11 cellular contexts compared by ENCODE assay signal in genomic region chr14:64973026-64973442, GRCh38. TPM values are rescaled to one million over a fixed set of nuclear protein-coding genes. Genes with fewer than 3 reads are reported as not detected.
DNase-seq lines count a peak whose midpoint lies in the region; TF ChIP-seq lines count a peak whose summit lies in the region.
"Had no signal": no experiment of that assay in that cellular context is flagged by ENCODE, and none has a peak within 500 bp of the region (broad histone marks: within the 10 kb centered on the region; RNA-seq: fewer than 3 reads in every experiment).

No MANE protein-coding gene starts in this region.

- no peak overlapping the region for H3K4me3 ChIP-seq in breast epithelium
- peak overlapping the region in 2 of 4 donors; percentile 79 for H3K4me3 ChIP-seq in transverse colon

- POLR2A ChIA-PET in MCF 10A (lab: Yijun Ruan, JAX), result interaction anchor here (0.6 kb wide), 1 partner anchor 465 kb away, joined by 3 read pairs; no protein-coding TSS in a partner anchor
- POLR2A ChIA-PET in activated CD4-positive, alpha-beta memory T cell treated with anti-CD3 and anti-CD28 coated beads, Interleukin-2, amount 10 ng/mL, durations not matched to agents 7 days and 5 days (lab: Charles Lee), result no interaction called here

- H3K4me1 Mint-ChIP-seq in MCF 10A (ENCODE audit: insufficient read depth, unreplicated experiment) (no peaks in the 10 kb centered on the region), immature natural killer cell (peaks cover 9 to 12% of the 10 kb centered on the region in 2 donors)
- H3K4me1 Mint-ChIP-seq in activated CD4-positive, alpha-beta memory T cell treated with anti-CD3 and anti-CD28 coated beads, Interleukin-2, amount 10 ng/mL, durations not matched to agents 7 days and 5 days, result peaks cover 7% of the 10 kb centered on the region

- H3K27me3 Mint-ChIP-seq in MCF 10A (ENCODE audit: insufficient read depth, unreplicated experiment) (peaks cover 13% of the 10 kb centered on the region), immature natural killer cell (ENCODE audit: low read depth in 3 of 3) (peaks cover 2 to 14% (median 4%) of the 10 kb centered on the region in 3 donors)
- peaks cover 16% of the 10 kb centered on the region for H3K27me3 Mint-ChIP-seq in activated CD4-positive, alpha-beta memory T cell treated with anti-CD3 and anti-CD28 coated beads, Interleukin-2, amount 10 ng/mL, durations not matched to agents 7 days and 5 days

- H3K36me3 Mint-ChIP-seq in MCF 10A (ENCODE audit: insufficient read depth, unreplicated experiment) (no peaks in the 10 kb centered on the region), immature natural killer cell (no peaks in the 10 kb centered on the region)
- H3K36me3 Mint-ChIP-seq in activated CD4-positive, alpha-beta memory T cell treated with anti-CD3 and anti-CD28 coated beads, Interleukin-2, amount 10 ng/mL, durations not matched to agents 7 days and 5 days (ENCODE audit: low read depth), result no peaks in the 10 kb centered on the region

- intact Hi-C loops in MCF 10A (cut with micrococcal nuclease), result no loop called here
- intact Hi-C loops in breast epithelium (cut with DNase I; ENCODE audit: low total_unique reads), result no loop called here
- intact Hi-C loops in transverse colon (cut with DNase I; ENCODE audit: low total_unique reads), result no loop called here

- WGBS in transverse colon (ENCODE audit: low coverage in 1 of 2), 2 donors, result 57 to 61% methylated on average over 5 to 8 of the region's 8 CpGs

- H3K9me3 Mint-ChIP-seq in MCF 10A (ENCODE audit: unreplicated experiment), result no peaks in the 10 kb centered on the region
- no peaks in the 10 kb centered on the region for H3K9me3 Mint-ChIP-seq in activated CD4-positive, alpha-beta memory T cell treated with anti-CD3 and anti-CD28 coated beads, Interleukin-2, amount 10 ng/mL, durations not matched to agents 7 days and 5 days
- H3K9me3 Mint-ChIP-seq in immature natural killer cell, result no peaks in the 10 kb centered on the region

- H3K36me3 ChIP-seq in breast epithelium (no peaks in the 10 kb centered on the region), transverse colon (no peaks in the 10 kb centered on the region)
- H3K36me3 ChIP-seq: prostate gland had no signal

- H3K27ac Mint-ChIP-seq in MCF 10A (ENCODE audit: low read depth, unreplicated experiment) (no peak overlapping the region), immature natural killer cell (peak overlapping the region in 1 of 6 donors; percentile 45)
- no peak overlapping the region for H3K27ac Mint-ChIP-seq in activated CD4-positive, alpha-beta memory T cell treated with anti-CD3 and anti-CD28 coated beads, Interleukin-2, amount 10 ng/mL, durations not matched to agents 7 days and 5 days

- H3K4me1 ChIP-seq in breast epithelium (peaks cover 0 to 13% of the 10 kb centered on the region in 2 donors), transverse colon (peaks cover 0 to 31% (median 21%) of the 10 kb centered on the region in 4 donors)
- H3K4me1 ChIP-seq: prostate gland had no signal

- H3K27me3 ChIP-seq in breast epithelium (no peaks in the 10 kb centered on the region), transverse colon (no peaks in the 10 kb centered on the region)

- CTCF ChIA-PET in MCF 10A (lab: Yijun Ruan, JAX), result interaction anchor here (1.0 to 1.1 kb wide), 2 partner anchors 10 to 12 kb away, joined by 3 read pairs; no protein-coding TSS in a partner anchor
- CTCF ChIA-PET in activated CD4-positive, alpha-beta memory T cell treated with anti-CD3 and anti-CD28 coated beads, Interleukin-2, amount 10 ng/mL, durations not matched to agents 7 days and 5 days (lab: Charles Lee), result interaction anchor here (0.7 to 1.0 kb wide), 2 partner anchors 10 to 1002 kb away, joined by 3 read pairs; no protein-coding TSS in a partner anchor

- H3K9me3 ChIP-seq in breast epithelium (no peaks in the 10 kb centered on the region), transverse colon (no peaks in the 10 kb centered on the region)
- H3K9me3 ChIP-seq: prostate gland had no signal

- peak overlapping the region; percentile 69 for H3K4me3 Mint-ChIP-seq in MCF 10A (ENCODE audit: unreplicated experiment)
- peak overlapping the region; percentile 78 for H3K4me3 Mint-ChIP-seq in activated CD4-positive, alpha-beta memory T cell treated with anti-CD3 and anti-CD28 coated beads, Interleukin-2, amount 10 ng/mL, durations not matched to agents 7 days and 5 days
- peak overlapping the region; percentile 79 to 86 (median 83) for H3K4me3 Mint-ChIP-seq in immature natural killer cell

- TF ChIP-seq CTCF in MCF 10A (IDR thresholded peaks at IDR 0.05; ENCODE audit: unreplicated experiment), result no peak
- TF ChIP-seq CTCF in breast epithelium (IDR thresholded peaks at IDR 0.05), result no peak
- TF ChIP-seq CTCF in transverse colon (IDR thresholded peaks at IDR 0.05), result no peak

- no peak for TF ChIP-seq POLR2A in breast epithelium (IDR thresholded peaks at IDR 0.05)
- TF ChIP-seq POLR2A in transverse colon (IDR thresholded peaks at IDR 0.05), result no peak

- in situ Hi-C loops in transverse colon (cut with MboI; ENCODE audit: low pct_ligation_motif_present in 1 of 4, low pct_unique_long_range_greater_than_20kb in 1 of 4, low sequenced_read_pairs in 3 of 4), result no loop called here

- no peak overlapping the region for H3K27ac ChIP-seq in breast epithelium
- H3K27ac ChIP-seq in transverse colon, result peak overlapping the region; percentile 45 to 83 (median 72)

- BruUV-seq in MCF 10A (replicated peaks; lab: Mats Ljungman, UMichigan), result no TSS peak

- no peak for TF ChIP-seq EP300 in transverse colon (IDR thresholded peaks at IDR 0.05; ENCODE audit: low read depth)

- DNase-seq in MCF 10A (ENCODE audit: unreplicated experiment) (no peak), breast epithelium (ENCODE audit: low spot score in 2 of 2) (no peak), immature natural killer cell (no peak), transverse colon (peak; percentile 37), NCI-H1048 (lab: John Stamatoyannopoulos, UW) (no peak), NCI-H345 treated with DMSO at 0.1 percent for 48 hours (lab: John Stamatoyannopoulos, UW; ENCODE audit: unreplicated experiment) (no peak)
- DNase-seq in activated CD4-positive, alpha-beta memory T cell treated with anti-CD3 and anti-CD28 coated beads, Interleukin-2, amount 10 ng/mL, durations not matched to agents 7 days and 5 days, result no peak
- DNase-seq in activated CD8-positive, alpha-beta memory T cell treated with anti-CD3 and anti-CD28 coated beads, Interleukin-2, amount 50 U/mL, for 4 hours, result no peak
- DNase-seq: NCI-H2029, RPMI8226 had no signal

RNA-seq across cellular contexts. Expression of gene RAB15, which starts 0.9 kb away (rescaled TPM):
- total RNA-seq in MCF 10A (2022) (0.28 and 0.66 TPM in 2 replicates), breast epithelium (10 to 100 TPM in 2 of 3 donors, 1 to 10 TPM in 1; 1.3 to 24.0 (median 17.7) TPM), transverse colon (10 to 100 TPM; 11.6 to 50.9 (median 19.4) TPM)
- 1 to 10 TPM; 1.5 to 1.7 TPM for total RNA-seq in activated CD4-positive, alpha-beta memory T cell treated with anti-CD3 and anti-CD28 coated beads, Interleukin-2, amount 10 ng/mL, durations not matched to agents 7 days and 5 days
- 1 to 10 TPM in 2 of 3 donors, under 1 TPM in 1; 0.52 to 1.2 (median 1.1) TPM for polyA plus RNA-seq in immature natural killer cell

RNA-seq across cellular contexts. Expression of gene FNTB, which starts 13.7 kb away (rescaled TPM):
- total RNA-seq in MCF 10A (2022) (12.2 and 13.1 TPM in 2 replicates), breast epithelium (10 to 100 TPM; 15.7 to 22.9 (median 18.9) TPM), transverse colon (10 to 100 TPM in 3 of 4 donors, 1 to 10 TPM in 1; 6.5 to 77.2 (median 12.7) TPM)
- 10 to 100 TPM; 12.3 to 16.1 TPM for total RNA-seq in activated CD4-positive, alpha-beta memory T cell treated with anti-CD3 and anti-CD28 coated beads, Interleukin-2, amount 10 ng/mL, durations not matched to agents 7 days and 5 days
- polyA plus RNA-seq in immature natural killer cell, result 1 to 10 TPM; 1.0 to 5.2 (median 1.6) TPM

RNA-seq across cellular contexts. Expression of gene GPX2, which starts 30.5 kb away (rescaled TPM):
- not detected in 2 replicates for total RNA-seq in MCF 10A (2022)
- total RNA-seq in breast epithelium, result 1 to 10 TPM in 2 of 3 donors, not detected in 1; 4.4 to 7.5 TPM
- total RNA-seq in activated CD4-positive, alpha-beta memory T cell treated with anti-CD3 and anti-CD28 coated beads, Interleukin-2, amount 10 ng/mL, durations not matched to agents 7 days and 5 days, result not detected
- not detected for polyA plus RNA-seq in immature natural killer cell
- total RNA-seq in transverse colon, result 100 to 1,000 TPM in 3 of 4 donors, 1 to 10 TPM in 1; 7.9 to 292 (median 204) TPM

RNA-seq across cellular contexts. Expression of gene CHURC1, which starts 58.8 kb away (rescaled TPM):
- total RNA-seq in MCF 10A (2022), result 72.5 and 89.2 TPM in 2 replicates
- 100 to 1,000 TPM in 2 of 3 donors, 10 to 100 TPM in 1; 85.6 to 122 (median 102) TPM for total RNA-seq in breast epithelium
- 10 to 100 TPM; 80.6 to 91.1 TPM for total RNA-seq in activated CD4-positive, alpha-beta memory T cell treated with anti-CD3 and anti-CD28 coated beads, Interleukin-2, amount 10 ng/mL, durations not matched to agents 7 days and 5 days
- 100 to 1,000 TPM in 2 of 3 donors, 10 to 100 TPM in 1; 87.8 to 140 (median 124) TPM for polyA plus RNA-seq in immature natural killer cell
- 100 to 1,000 TPM in 2 of 4 donors, 10 to 100 TPM in 2; 26.5 to 104 (median 78.6) TPM for total RNA-seq in transverse colon

Comparison
In these comparisons a context has a peak if more than half of its experiments do, and no peak if none do; other contexts are left out.
1. H3K27ac ChIP-seq: peak in transverse colon (4 of 4); none in breast epithelium (0 of 2).
2. Peak in every context shown above with its lines, with median percentiles within 50 percentile points of each other: H3K4me3 Mint-ChIP-seq.